ENCODE assay signal across 15 cellular contexts in the genomic region with DNA sequence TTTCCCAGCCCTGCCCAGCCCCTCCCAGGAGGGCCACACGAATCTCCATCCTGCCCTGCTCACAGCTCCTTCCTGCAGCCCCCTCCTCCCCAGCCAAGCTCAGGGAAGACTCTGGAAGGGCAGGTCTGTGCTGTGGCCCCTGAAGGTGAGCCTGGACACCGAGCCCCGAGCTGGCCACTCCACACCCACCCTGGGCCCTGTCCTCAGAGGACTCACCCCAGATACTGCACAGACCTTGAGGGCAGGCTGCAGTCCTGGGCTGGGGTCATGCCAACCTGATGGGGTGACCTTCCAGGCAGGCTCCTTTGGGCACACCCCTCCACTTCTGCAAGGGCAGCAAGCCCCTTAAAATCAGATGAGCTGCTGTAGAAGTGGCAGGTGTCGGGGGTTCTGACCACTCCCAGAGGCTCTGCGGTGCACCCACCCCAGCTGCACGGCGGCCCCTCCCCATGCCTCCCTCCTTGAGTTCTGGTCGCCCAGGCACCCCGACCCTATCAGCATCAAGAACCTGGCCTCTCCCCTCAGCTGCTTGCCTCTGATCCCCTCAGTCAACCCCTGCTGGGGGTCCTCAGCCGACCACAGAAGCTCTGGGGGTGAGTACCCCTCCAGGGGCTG.
"Had no signal": no experiment of that assay in that cellular context is flagged by ENCODE, and none has a peak within 500 bp of the region (broad histone marks: within the 10 kb centered on the region; RNA-seq: fewer than 3 reads in every experiment).

No MANE protein-coding gene starts in this region.

- H3K27me3 Mint-ChIP-seq: activated naive CD8-positive, alpha-beta T cell had no signal

- FAIRE-seq: TTC549 had no signal

- H3K9me3 Mint-ChIP-seq: activated CD4-positive, alpha-beta memory T cell treated with anti-CD3 and anti-CD28 coated beads for 36 hours; endodermal cell; naive thymus-derived CD8-positive, alpha-beta T cell; stimulated activated naive B cell treated with anti-CD40 and anti-IgM and Interleukin-4, amounts not matched to agents 10 μg/mL and 1 μg/mL and 100 μg/mL, for 72 hours; T-helper 2 cell treated with Interferon-gamma antibody and Interleukin-4, amounts not matched to agents 5 μg/mL and 100 μg/mL, for 36 hours; WTC11 had no signal

- H3K4me3 ChIP-seq: colonic mucosa, ovary, thyroid gland had no signal

- H3K9me3 ChIP-seq: colonic mucosa, ovary, thyroid gland had no signal

- H3K27me3 ChIP-seq: colonic mucosa, ovary, thyroid gland had no signal

- H3K4me1 ChIP-seq: colonic mucosa, thyroid gland had no signal

- H3K27ac ChIP-seq: colonic mucosa, ovary, thyroid gland had no signal

- H3K4me1 Mint-ChIP-seq: stimulated activated naive B cell treated with anti-CD40 and anti-IgM and Interleukin-4, amounts not matched to agents 10 μg/mL and 1 μg/mL and 100 μg/mL, for 72 hours had no signal

- H3K36me3 ChIP-seq: colonic mucosa, ovary, thyroid gland had no signal

- DNase-seq: activated CD4-positive, alpha-beta memory T cell treated with anti-CD3 and anti-CD28 coated beads for 36 hours; activated CD4-positive, alpha-beta T cell treated with anti-CD3 and anti-CD28 coated beads for 4 hours; activated T-cell treated with anti-CD3 and anti-CD28 coated beads for 4 hours; central memory CD4-positive, alpha-beta T cell; colonic mucosa; endodermal cell; foreskin melanocyte; ovary; stimulated activated naive B cell treated with anti-CD40 and anti-IgM and Interleukin-4, amounts not matched to agents 10 μg/mL and 1 μg/mL and 100 μg/mL, for 72 hours; thyroid gland had no signal

- H3K36me3 Mint-ChIP-seq: activated CD4-positive, alpha-beta memory T cell treated with anti-CD3 and anti-CD28 coated beads for 36 hours; activated naive CD8-positive, alpha-beta T cell; naive thymus-derived CD8-positive, alpha-beta T cell; stimulated activated naive B cell treated with anti-CD40 and anti-IgM and Interleukin-4, amounts not matched to agents 10 μg/mL and 1 μg/mL and 100 μg/mL, for 72 hours; WTC11 had no signal

- H3K4me3 Mint-ChIP-seq: activated CD4-positive, alpha-beta memory T cell treated with anti-CD3 and anti-CD28 coated beads for 36 hours; activated naive CD8-positive, alpha-beta T cell; endodermal cell; naive thymus-derived CD8-positive, alpha-beta T cell; stimulated activated naive B cell treated with anti-CD40 and anti-IgM and Interleukin-4, amounts not matched to agents 10 μg/mL and 1 μg/mL and 100 μg/mL, for 72 hours; T-helper 2 cell treated with Interferon-gamma antibody and Interleukin-4, amounts not matched to agents 5 μg/mL and 100 μg/mL, for 36 hours; WTC11 had no signal

- H3K27ac Mint-ChIP-seq: activated CD4-positive, alpha-beta memory T cell treated with anti-CD3 and anti-CD28 coated beads for 36 hours; activated naive CD8-positive, alpha-beta T cell; endodermal cell; naive thymus-derived CD8-positive, alpha-beta T cell; stimulated activated naive B cell treated with anti-CD40 and anti-IgM and Interleukin-4, amounts not matched to agents 10 μg/mL and 1 μg/mL and 100 μg/mL, for 72 hours; T-helper 2 cell treated with Interferon-gamma antibody and Interleukin-4, amounts not matched to agents 5 μg/mL and 100 μg/mL, for 36 hours; WTC11 had no signal
